ENCODE assay signal across 9 cellular contexts in the genomic region with DNA sequence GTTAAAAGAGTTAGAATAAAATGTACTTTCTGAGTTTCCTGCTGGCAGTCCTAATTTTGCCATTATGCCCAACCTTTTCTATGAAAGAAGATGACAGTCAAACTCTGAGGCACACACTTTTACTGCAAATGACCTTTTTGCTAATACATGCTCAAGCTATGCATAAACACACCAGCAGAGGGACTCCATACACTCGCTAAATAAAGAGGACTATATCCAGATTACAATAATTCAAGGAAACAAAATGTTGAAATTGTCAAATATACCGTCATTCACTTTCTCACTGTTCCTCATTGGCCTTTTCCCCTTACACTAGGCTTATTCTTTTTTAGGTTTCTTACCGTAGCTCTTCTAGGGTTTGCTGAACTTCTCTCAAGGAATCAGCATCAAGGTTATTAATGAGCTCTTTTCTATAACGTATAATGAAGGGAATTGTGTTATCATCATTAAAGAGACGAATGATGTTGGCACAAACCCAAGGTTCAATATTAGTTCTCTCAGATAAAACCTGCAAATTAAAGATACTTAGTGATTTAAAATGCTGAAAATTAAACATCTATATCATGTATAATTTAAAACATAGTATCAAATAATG. TPM values are rescaled to one million over a fixed set of nuclear protein-coding genes. Genes with fewer than 3 reads are reported as not detected.
DNase-seq lines count a peak whose midpoint lies in the region; ATAC-seq and TF ChIP-seq lines count a peak whose summit lies in the region.
"Had no signal": no experiment of that assay in that cellular context is flagged by ENCODE, and none has a peak within 500 bp of the region (broad histone marks: within the 10 kb centered on the region; RNA-seq: fewer than 3 reads in every experiment).

No MANE protein-coding gene starts in this region.

- ATAC-seq in HG02981 (IDR thresholded peaks at IDR 0.05; ENCODE audit: unreplicated experiment) (no peak), GM18520 (IDR thresholded peaks at IDR 0.05; ENCODE audit: unreplicated experiment) (no peak)
- ATAC-seq in activated CD4-positive, alpha-beta T cell treated with anti-CD3 and anti-CD28 coated beads for 36 hours = no peak

- TF ChIP-seq CTCF in esophagus squamous epithelium (IDR thresholded peaks at IDR 0.05) (peak in 5 of 6 experiments; percentile 53 to 69 (median 65)), neural progenitor cell (IDR thresholded peaks at IDR 0.05) (peak; percentile 66)

- no peak overlapping the region for H3K4me2 ChIP-seq in neural progenitor cell

- TF ChIP-seq POLR2A in esophagus squamous epithelium (IDR thresholded peaks at IDR 0.05) = no peak

- H3K27ac Mint-ChIP-seq in neural progenitor cell = no peak overlapping the region
- no peak overlapping the region for H3K27ac Mint-ChIP-seq in activated CD4-positive, alpha-beta T cell treated with anti-CD3 and anti-CD28 coated beads for 36 hours

- no peaks in the 10 kb centered on the region for H3K9me3 ChIP-seq in esophagus squamous epithelium
- no peaks in the 10 kb centered on the region for H3K9me3 ChIP-seq in neural progenitor cell (ENCODE audit: low read depth)
- H3K9me3 ChIP-seq: SJSA1 had no signal

- peaks cover 23% of the 10 kb centered on the region for H3F3A ChIP-seq in neural progenitor cell (ENCODE audit: low read depth)

- H3K9me3 Mint-ChIP-seq in neural progenitor cell = no peaks in the 10 kb centered on the region
- H3K9me3 Mint-ChIP-seq in activated CD4-positive, alpha-beta T cell treated with anti-CD3 and anti-CD28 coated beads for 36 hours (ENCODE audit: low read depth) = no peaks in the 10 kb centered on the region

- H3K36me3 ChIP-seq in esophagus squamous epithelium = peaks cover 0 to 11% (median 0%) of the 10 kb centered on the region in 3 donors
- H3K36me3 ChIP-seq in neural progenitor cell = no peaks in the 10 kb centered on the region

- WGBS in esophagus squamous epithelium, 2 donors = 37 to 49% methylated on average over 5 of the region's 5 CpGs

- H3K4me3 ChIP-seq in esophagus squamous epithelium (no peak overlapping the region), neural progenitor cell (no peak overlapping the region)
- H3K4me3 ChIP-seq: SJSA1 had no signal

- peak; percentile 33 for DNase-seq in DMS114 treated with DMSO at 0.1 percent for 48 hours (lab: John Stamatoyannopoulos, UW; ENCODE audit: unreplicated experiment)
- peak; percentile 58 for DNase-seq in HT-29 (ENCODE audit: low spot score)
- DNase-seq in SIG-M5 treated with dmso at 0.1 percent for 504 hours (lab: John Stamatoyannopoulos, UW; ENCODE audit: unreplicated experiment) = peak; percentile 62
- DNase-seq in esophagus squamous epithelium (lab: John Stamatoyannopoulos, UW) = no peak
- DNase-seq in neural progenitor cell (ENCODE audit: low spot score) = peak; percentile 12
- DNase-seq in activated CD4-positive, alpha-beta T cell treated with anti-CD3 and anti-CD28 coated beads for 36 hours = no peak

- peaks cover 11% of the 10 kb centered on the region for H3K36me3 Mint-ChIP-seq in neural progenitor cell
- H3K36me3 Mint-ChIP-seq in activated CD4-positive, alpha-beta T cell treated with anti-CD3 and anti-CD28 coated beads for 36 hours (ENCODE audit: low read depth) = peaks cover 15% of the 10 kb centered on the region

- H3K9ac ChIP-seq in neural progenitor cell = no peak overlapping the region

- peaks cover 16% of the 10 kb centered on the region for H4K20me1 ChIP-seq in neural progenitor cell (ENCODE audit: low read depth)

- no peaks in the 10 kb centered on the region for H3K27me3 Mint-ChIP-seq in neural progenitor cell (ENCODE audit: insufficient read depth, low read depth)
- no peaks in the 10 kb centered on the region for H3K27me3 Mint-ChIP-seq in activated CD4-positive, alpha-beta T cell treated with anti-CD3 and anti-CD28 coated beads for 36 hours

- intact Hi-C loops in esophagus squamous epithelium (cut with DNase I) = no loop called here
- intact Hi-C loops in activated CD4-positive, alpha-beta T cell treated with anti-CD3 and anti-CD28 coated beads for 36 hours (cut with DNase I, micrococcal nuclease) = loop anchor here in 1 of 2 experiments (2.0 kb wide), 1 partner anchor 17 kb away; no protein-coding TSS in a partner anchor

- H3K27ac ChIP-seq in esophagus squamous epithelium = no peak overlapping the region
- no peak overlapping the region for H3K27ac ChIP-seq in neural progenitor cell
- H3K27ac ChIP-seq: SJSA1 had no signal

- no peaks in the 10 kb centered on the region for H3K4me1 Mint-ChIP-seq in neural progenitor cell
- peaks cover 13% of the 10 kb centered on the region for H3K4me1 Mint-ChIP-seq in activated CD4-positive, alpha-beta T cell treated with anti-CD3 and anti-CD28 coated beads for 36 hours

- H3K79me2 ChIP-seq in neural progenitor cell (ENCODE audit: low read depth) = peaks cover 14% of the 10 kb centered on the region

- H3K4me1 ChIP-seq in esophagus squamous epithelium = no peaks in the 10 kb centered on the region
- no peaks in the 10 kb centered on the region for H3K4me1 ChIP-seq in neural progenitor cell
- H3K4me1 ChIP-seq: SJSA1 had no signal

- no peaks in the 10 kb centered on the region for H3K27me3 ChIP-seq in esophagus squamous epithelium
- no peaks in the 10 kb centered on the region for H3K27me3 ChIP-seq in neural progenitor cell
- H3K27me3 ChIP-seq: SJSA1 had no signal

- no peak overlapping the region for H3K4me3 Mint-ChIP-seq in neural progenitor cell
- no peak overlapping the region for H3K4me3 Mint-ChIP-seq in activated CD4-positive, alpha-beta T cell treated with anti-CD3 and anti-CD28 coated beads for 36 hours

- H2AFZ ChIP-seq in neural progenitor cell (replicated peaks) = no peak overlapping the region

- POLR2A ChIA-PET in activated CD4-positive, alpha-beta T cell treated with anti-CD3 and anti-CD28 coated beads for 36 hours (lab: Charles Lee) = no interaction called here

- CTCF ChIA-PET in activated CD4-positive, alpha-beta T cell treated with anti-CD3 and anti-CD28 coated beads for 36 hours (lab: Charles Lee) = interaction anchor here (1.0 to 1.6 kb wide), 7 partner anchors 8 to 194 kb away, joined by 3 to 7 read pairs (median 3); partner anchors contain the start of gene SRBD1

RNA-seq across cellular contexts. Expression of gene SRBD1, which starts 25.7 kb away (rescaled TPM):
- 4.3 and 5.8 TPM in 2 replicates for total RNA-seq in HT-29 (2014; rRNA removed; shearing (Covaris generic))
- total RNA-seq in esophagus squamous epithelium = 10 to 100 TPM in 3 of 4 donors, 1 to 10 TPM in 1; 5.0 to 21.6 (median 13.1) TPM
- total RNA-seq in neural progenitor cell (ENCODE audit: low replicate concordance) = 29.9 and 37.2 TPM in 2 replicates
- 10 to 100 TPM; 19.2 to 25.0 TPM for total RNA-seq in activated CD4-positive, alpha-beta T cell treated with anti-CD3 and anti-CD28 coated beads for 36 hours

Comparison
In these comparisons a context has a peak if more than half of its experiments do, and no peak if none do; other contexts are left out.
1. DNase-seq: peak in DMS114 treated with DMSO at 0.1 percent for 48 hours (single experiment), HT-29 (single experiment), SIG-M5 treated with dmso at 0.1 percent for 504 hours (single experiment) and neural progenitor cell (single experiment); none in esophagus squamous epithelium (single experiment) and activated CD4-positive, alpha-beta T cell treated with anti-CD3 and anti-CD28 coated beads for 36 hours (single experiment).